In genomic region chr7:151238190-151238810, GRCh38 we compare ENCODE assay signal across 1 cellular context.
A peak's percentile ranks its signal among the peaks of the same experiment; 100 is the strongest.
TF ChIP-seq lines count a peak whose summit lies in the region.

No MANE protein-coding gene starts in this region.

TF ChIP-seq in K562, 482 proteins besides CTCF, POLR2A, EP300 and RAD21:
- TF ChIP-seq POLR3G (IDR thresholded peaks at IDR 0.05; ENCODE audit: extremely low read depth, insufficient read length, insufficient replicate concordance) (no peak), RCOR1 (IDR thresholded peaks at IDR 0.05; ENCODE audit: borderline replicate concordance in 1 of 2, low read depth in 2 of 2, low read length in 2 of 2) (no peak), VEZF1 (CRISPR knock-in tag; IDR thresholded peaks at IDR 0.05) (peak; percentile 33; the same call in 1 of the 2 replicates)
